In the genomic region with DNA sequence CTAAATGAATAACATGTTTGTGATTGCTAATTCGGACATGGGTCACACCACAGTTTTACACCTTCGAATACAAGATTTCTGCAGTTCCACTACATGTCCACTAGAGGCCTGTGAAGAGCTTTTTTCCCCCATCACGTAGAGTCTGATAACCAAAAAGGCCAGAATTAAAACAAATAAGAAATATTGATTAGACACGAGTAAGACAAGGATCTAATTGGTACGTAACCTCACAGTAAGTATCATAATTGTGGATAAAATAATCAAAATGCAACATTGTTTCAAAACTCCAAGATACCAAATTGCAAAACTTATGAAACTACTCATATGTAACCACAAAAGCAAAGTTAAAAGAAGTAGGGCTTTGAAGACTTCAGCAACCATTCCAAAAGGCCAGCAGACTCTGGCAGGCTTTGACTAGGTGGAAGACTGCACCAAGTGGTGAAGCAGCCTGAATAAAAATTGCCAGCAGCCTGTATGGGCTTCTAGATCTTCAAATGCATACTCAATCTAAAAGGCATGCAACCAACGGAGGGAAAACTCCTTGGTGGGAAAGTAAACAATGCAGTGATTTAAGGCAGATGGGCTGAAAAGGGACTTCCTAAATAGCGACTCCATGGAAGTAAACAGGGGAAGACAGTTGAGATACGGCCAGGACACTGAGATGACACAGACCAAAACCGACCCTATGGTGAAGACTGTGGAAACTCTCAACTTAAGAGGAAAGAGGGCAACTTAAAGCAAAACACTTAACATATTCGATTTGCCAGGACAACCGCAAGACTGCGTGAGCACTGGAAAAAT, we compare ENCODE assay signal across 8 cellular contexts. TPM values are rescaled to one million over a fixed set of nuclear protein-coding genes. Genes with fewer than 3 reads are reported as not detected.
DNase-seq lines count a peak whose midpoint lies in the region; ATAC-seq and TF ChIP-seq lines count a peak whose summit lies in the region.

No MANE protein-coding gene starts in this region.

- 34 to 46% (median 38%) methylated on average over 12 of the region's 12 CpGs for WGBS in psoas muscle, 3 donors

- H3K27me3 ChIP-seq in psoas muscle (ENCODE audit: insufficient read depth in 3 of 3, low read length in 2 of 3), result no peaks in the 10 kb centered on the region

- peak; percentile 42 for DNase-seq in NCI-H2107 treated with DMSO at 0.1 percent for 48 hours (lab: John Stamatoyannopoulos, UW; ENCODE audit: unreplicated experiment)
- no peak for DNase-seq in NCI-H2107 (lab: John Stamatoyannopoulos, UW)
- peak; percentile 46 for DNase-seq in NCI-H1092 treated with DMSO at 0.1 percent for 48 hours (lab: John Stamatoyannopoulos, UW)
- peak; percentile 73 for DNase-seq in globus pallidus (ENCODE audit: low spot score)
- DNase-seq in psoas muscle, result no peak
- DNase-seq in HK-2 (ENCODE audit: unreplicated experiment), result no peak

- no peak overlapping the region for H3K4me3 ChIP-seq in psoas muscle

- TF ChIP-seq CTCF in VCaP (conservative IDR thresholded peaks at IDR 0.05) (peak; percentile 89), psoas muscle (IDR thresholded peaks at IDR 0.05) (peak; percentile 94)

- no peaks in the 10 kb centered on the region for H3K9me3 ChIP-seq in psoas muscle

- peaks cover 14% of the 10 kb centered on the region for H3K4me1 ChIP-seq in psoas muscle

- peak; percentile 77 for ATAC-seq in GM21576 (IDR thresholded peaks at IDR 0.05; ENCODE audit: unreplicated experiment)
- peak; percentile 58 to 90 (median 70) for ATAC-seq in psoas muscle

- H3K36me3 ChIP-seq in psoas muscle (ENCODE audit: insufficient read depth in 1 of 2, low read depth in 1 of 2), result no peaks in the 10 kb centered on the region

- intact Hi-C loops in psoas muscle (cut with DNase I), result loop anchor here (2.0 to 10.0 kb wide), 3 partner anchors 83 to 492 kb away; no protein-coding TSS in a partner anchor

- H3K27ac ChIP-seq in VCaP, result peak overlapping the region; percentile 81
- H3K27ac ChIP-seq in psoas muscle, result no peak overlapping the region

RNA-seq across cellular contexts. Expression of gene STARD13, which starts 56.7 kb away (rescaled TPM):
- total RNA-seq in psoas muscle, result 1 to 10 TPM; 5.2 to 9.2 (median 7.1) TPM
- polyA plus RNA-seq in psoas muscle, result 1 to 10 TPM; 2.3 to 6.3 (median 2.6) TPM

Comparison
In these comparisons a context has a peak if more than half of its experiments do, and no peak if none do; other contexts are left out.
1. DNase-seq: peak in NCI-H2107 treated with DMSO at 0.1 percent for 48 hours (single experiment), NCI-H1092 treated with DMSO at 0.1 percent for 48 hours (single experiment) and globus pallidus (single experiment); none in NCI-H2107 (single experiment), psoas muscle (0 of 2) and HK-2 (single experiment).